8 cellular contexts compared by ENCODE assay signal in genomic region chr12:62191747-62192485, GRCh38.
DNase-seq lines count a peak whose midpoint lies in the region; ATAC-seq and TF ChIP-seq lines count a peak whose summit lies in the region.

No MANE protein-coding gene starts in this region.

- no peak overlapping the region for H3K9ac ChIP-seq in fibroblast of lung (ENCODE audit: insufficient read depth, low read length)
- H3K9ac ChIP-seq in neuronal stem cell (ENCODE audit: low read depth, low read length, poor library complexity), result peak overlapping the region; percentile 74

- H3K4me2 ChIP-seq in fibroblast of lung (ENCODE audit: extremely low read depth, insufficient read depth, low read length) (peak overlapping the region; percentile 88), neuronal stem cell (ENCODE audit: insufficient read depth, low read length, poor library complexity, severe bottlenecking) (peak overlapping the region; percentile 95)

- no peak overlapping the region for H4K91ac ChIP-seq in neuronal stem cell (ENCODE audit: low read depth, low read length, poor library complexity)

- no peak overlapping the region for H3K4ac ChIP-seq in neuronal stem cell (ENCODE audit: low read length)

- H2BK5ac ChIP-seq in neuronal stem cell (ENCODE audit: low read length), result no peak overlapping the region

- peak overlapping the region; percentile 47 for H3K14ac ChIP-seq in neuronal stem cell (ENCODE audit: low read length)

- no peak for TF ChIP-seq CTCF in AG04449 (IDR thresholded peaks at IDR 0.05; ENCODE audit: insufficient read depth, low read length, missing control alignments)
- TF ChIP-seq CTCF in HFF-Myc (IDR thresholded peaks at IDR 0.05; ENCODE audit: low read depth, low read length, missing control alignments), result no peak
- no peak for TF ChIP-seq CTCF in fibroblast of lung (conservative IDR thresholded peaks at IDR 0.05 in 1 of 2, IDR thresholded peaks at IDR 0.05 in 1 of 2; ENCODE audit: low read depth in 1 of 2, low read length in 2 of 2)

- H3K36me3 ChIP-seq in fibroblast of lung (ENCODE audit: control insufficient read depth, insufficient read depth, low read length), result no peaks in the 10 kb centered on the region
- H3K36me3 ChIP-seq in neuronal stem cell (replicated peaks in 1 of 2; ENCODE audit: control insufficient read depth in 2 of 2, insufficient read depth in 2 of 2, low read length in 2 of 2), result no peaks in the 10 kb centered on the region

- H3K79me2 ChIP-seq in fibroblast of lung (ENCODE audit: control insufficient read depth, insufficient read depth, low read length), result no peaks in the 10 kb centered on the region

- CTCF ChIA-PET in AG04449 (lab: Yijun Ruan, JAX), result interaction anchor here (1.0 to 2.2 kb wide), 2 partner anchors 11 to 24 kb away, joined by 5 to 11 read pairs; no protein-coding TSS in a partner anchor

- H3K4me3 ChIP-seq in AG04449 (ENCODE audit: low read depth, low read length), result peak overlapping the region; percentile 47
- H3K4me3 ChIP-seq in HFF-Myc (replicated peaks; ENCODE audit: low read depth, low read length), result peak overlapping the region; percentile 21
- H3K4me3 ChIP-seq in fibroblast of lung (replicated peaks in 1 of 4; ENCODE audit: control extremely low read depth in 1 of 4, insufficient read depth in 1 of 4, low read depth in 3 of 4, low read length in 4 of 4), result peak overlapping the region; percentile 11 to 58 (median 46)
- H3K4me3 ChIP-seq in neuronal stem cell (ENCODE audit: low read length in 2 of 2), result peak overlapping the region; percentile 32 to 77

- WGBS in neuronal stem cell (ENCODE audit: extremely low coverage in 2 of 2, insufficient read length in 2 of 2, insufficient replicate concordance in 1 of 2), 2 donors, result no CpG with 5 or more reads among the region's 46 CpGs

- peak overlapping the region; percentile 60 for H2BK12ac ChIP-seq in neuronal stem cell (ENCODE audit: low read length)

- peak overlapping the region; percentile 76 for H3K23ac ChIP-seq in neuronal stem cell (ENCODE audit: low read depth, low read length, poor library complexity)

- H3K4me1 ChIP-seq in fibroblast of lung (ENCODE audit: control insufficient read depth, extremely low read depth, insufficient read depth, low read length) (peaks cover 3% of the 10 kb centered on the region), neuronal stem cell (ENCODE audit: control insufficient read depth in 2 of 2, insufficient read depth in 1 of 2, low read depth in 1 of 2, low read length in 2 of 2) (peaks cover 4 to 10% of the 10 kb centered on the region in 2 donors)

- no peak for ATAC-seq in HG03097 (IDR thresholded peaks at IDR 0.05; ENCODE audit: low FRiP score, unreplicated experiment)
- ATAC-seq in HG03457 (IDR thresholded peaks at IDR 0.05; ENCODE audit: unreplicated experiment), result no peak

- H2BK15ac ChIP-seq in neuronal stem cell (ENCODE audit: low read length), result no peak overlapping the region

- peak overlapping the region; percentile 80 for H3K18ac ChIP-seq in neuronal stem cell (ENCODE audit: low read length)

- no peak overlapping the region for H4K8ac ChIP-seq in neuronal stem cell (ENCODE audit: low read depth, low read length)

- H3K79me1 ChIP-seq in neuronal stem cell (ENCODE audit: low read depth, low read length), result no peaks in the 10 kb centered on the region

- no peak overlapping the region for H2AK5ac ChIP-seq in neuronal stem cell (ENCODE audit: low read depth, low read length)

- H3K27me3 ChIP-seq in fibroblast of lung (ENCODE audit: control insufficient read depth, insufficient read depth, low read length) (peaks cover 26% of the 10 kb centered on the region), neuronal stem cell (ENCODE audit: control insufficient read depth in 3 of 3, insufficient read depth in 3 of 3, low read depth in 1 of 3, low read length in 3 of 3) (peaks cover 3 to 48% (median 26%) of the 10 kb centered on the region in 3 experiments)

- H3K27ac ChIP-seq in fibroblast of lung (ENCODE audit: insufficient read depth, low read length), result no peak overlapping the region
- H3K27ac ChIP-seq in neuronal stem cell (replicated peaks; ENCODE audit: low read length), result no peak overlapping the region

- H3K9me3 ChIP-seq in fibroblast of lung (ENCODE audit: control insufficient read depth, insufficient read depth, low read depth, low read length), result no peaks in the 10 kb centered on the region
- H3K9me3 ChIP-seq in neuronal stem cell (replicated peaks in 1 of 2; ENCODE audit: control insufficient read depth in 2 of 2, insufficient read depth in 1 of 2, low read depth in 1 of 2, low read length in 2 of 2), result no peaks in the 10 kb centered on the region

- POLR2A ChIA-PET in AG04449 (lab: Yijun Ruan, JAX), result no interaction called here

- H2AFZ ChIP-seq in fibroblast of lung (ENCODE audit: low read length), result no peak overlapping the region
- H2AFZ ChIP-seq in neuronal stem cell (ENCODE audit: low read length), result peak overlapping the region; percentile 89

- H2BK120ac ChIP-seq in neuronal stem cell (ENCODE audit: low read depth, low read length), result no peak overlapping the region

- H4K20me1 ChIP-seq in fibroblast of lung (ENCODE audit: control insufficient read depth, extremely low read depth, insufficient read depth, low read length), result no peaks in the 10 kb centered on the region

- DNase-seq in AG04449 (ENCODE audit: low read depth, low spot score) (no peak), HFF-Myc (ENCODE audit: extremely low read depth, low read depth) (no peak), fibroblast of lung (ENCODE audit: low read depth in 2 of 2) (peak; percentile 43), neuronal stem cell (ENCODE audit: low spot score) (no peak), GOT3 (lab: John Stamatoyannopoulos, UW) (no peak)
- peak; percentile 14 to 30 for DNase-seq in activated CD4-positive, alpha-beta T cell treated with anti-CD3 and anti-CD28 coated beads, Interleukin-2, amount 50 U/mL, for 48 hours

Comparison
In these comparisons a context has a peak if more than half of its experiments do, and no peak if none do; other contexts are left out.
1. DNase-seq: peak in activated CD4-positive, alpha-beta T cell treated with anti-CD3 and anti-CD28 coated beads, Interleukin-2, amount 50 U/mL, for 48 hours (2 of 2) and fibroblast of lung (2 of 2); none in AG04449 (single experiment), HFF-Myc (single experiment), neuronal stem cell (single experiment) and GOT3 (single experiment).
2. Peak in every context shown above with its lines, with median percentiles within 50 percentile points of each other: H3K4me3 ChIP-seq.